Comparison of ENCODE assay signal across 12 cellular contexts in the genomic region with DNA sequence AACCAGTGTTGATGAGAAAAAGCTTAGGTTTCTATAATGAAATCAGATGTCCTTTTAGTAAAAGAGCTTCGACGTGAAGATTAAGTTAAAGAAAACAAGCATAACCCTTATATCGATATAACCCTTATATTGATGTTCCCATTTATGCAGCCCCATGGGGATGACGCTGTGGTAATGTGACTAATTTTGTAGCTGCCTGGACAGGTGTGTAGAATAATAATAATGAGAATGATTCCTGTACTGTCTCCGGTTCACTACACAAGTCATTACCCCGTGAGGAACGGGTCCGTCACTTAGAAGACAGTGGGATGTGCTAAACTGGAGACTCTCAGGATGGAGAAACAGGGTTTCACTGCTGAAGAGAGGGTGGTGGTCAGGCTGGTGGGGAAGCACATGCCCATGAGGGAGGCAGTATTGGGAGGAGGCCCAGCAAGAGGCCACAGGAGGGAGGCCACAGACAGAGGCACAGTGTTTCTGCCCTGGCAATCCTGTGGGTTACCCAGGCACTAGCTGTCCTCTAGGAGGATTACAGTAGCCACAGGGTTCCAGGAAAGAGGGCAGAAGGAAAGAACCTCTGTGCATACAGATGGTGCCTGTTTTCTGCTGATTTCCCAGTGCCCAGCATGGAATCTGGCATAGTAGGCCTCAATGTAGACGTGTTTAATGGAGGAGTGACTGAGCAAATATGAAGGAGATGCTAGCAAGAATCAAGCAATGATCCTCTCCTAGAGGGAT.
A peak's percentile ranks its signal among the peaks of the same experiment; 100 is the strongest.
DNase-seq lines count a peak whose midpoint lies in the region; ATAC-seq and TF ChIP-seq lines count a peak whose summit lies in the region.
"Had no signal": no experiment of that assay in that cellular context is flagged by ENCODE, and none has a peak within 500 bp of the region (broad histone marks: within the 10 kb centered on the region; RNA-seq: fewer than 3 reads in every experiment).

No MANE protein-coding gene starts in this region.

- no peaks in the 10 kb centered on the region for H3K36me3 ChIP-seq in esophagus muscularis mucosa
- H3K36me3 ChIP-seq: stomach had no signal

- peaks cover 0 to 5% (median 2%) of the 10 kb centered on the region in 4 donors for H3K9me3 ChIP-seq in esophagus muscularis mucosa
- H3K9me3 ChIP-seq: stomach had no signal

- H3K27ac ChIP-seq in esophagus muscularis mucosa (replicated peaks in 1 of 4), result peak overlapping the region in 3 of 4 donors; percentile 48 to 70 (median 66)

- no peak for TF ChIP-seq POLR2A in esophagus muscularis mucosa (IDR thresholded peaks at IDR 0.05; ENCODE audit: low read depth)

- peak; percentile 42 for DNase-seq in NCI-H1092 treated with DMSO at 0.1 percent for 48 hours (lab: John Stamatoyannopoulos, UW)
- DNase-seq in NCI-H1092 (lab: John Stamatoyannopoulos, UW), result no peak
- DNase-seq in NCI-H2171 (lab: John Stamatoyannopoulos, UW), result peak; percentile 33
- peak; percentile 90 for DNase-seq in esophagus muscularis mucosa (ENCODE audit: extremely low spot score)
- no peak for DNase-seq in sciatic nerve (ENCODE audit: low spot score)
- DNase-seq in GM10266 (ENCODE audit: extremely low spot score), result no peak
- DNase-seq in activated CD4-positive, CD25-positive, alpha-beta regulatory T cell (lab: John Stamatoyannopoulos, UW), result no peak
- DNase-seq: activated CD4-positive, alpha-beta T cell treated with anti-CD3 and anti-CD28 coated beads, Interleukin-2, amount 10 ng/mL, durations not matched to agents 7 days and 5 days; activated CD8-positive, alpha-beta memory T cell treated with anti-CD3 and anti-CD28 coated beads, Interleukin-2, amount 50 U/mL, for 4 hours; activated effector memory CD4-positive, alpha-beta T cell treated with Interleukin-2 at 50 U/mL for 16 hours; stomach had no signal

- H3K27me3 ChIP-seq in esophagus muscularis mucosa, result no peaks in the 10 kb centered on the region

- no peak overlapping the region for H3K4me3 ChIP-seq in esophagus muscularis mucosa
- H3K4me3 ChIP-seq: stomach had no signal

- 90% methylated on average over 9 of the region's 9 CpGs for WGBS in esophagus muscularis mucosa

- H3K4me1 ChIP-seq in esophagus muscularis mucosa, result peaks cover 13 to 31% (median 29%) of the 10 kb centered on the region in 4 donors

- TF ChIP-seq CTCF in esophagus muscularis mucosa (IDR thresholded peaks at IDR 0.05), result no peak
- TF ChIP-seq CTCF in GM10266 (IDR thresholded peaks at IDR 0.05; ENCODE audit: control insufficient read depth, insufficient read depth, low read depth, missing control alignments), result no peak

- TF ChIP-seq EP300 in esophagus muscularis mucosa (IDR thresholded peaks at IDR 0.05), result no peak

- ATAC-seq in sciatic nerve (peak; percentile 14), HG03280 (IDR thresholded peaks at IDR 0.05; ENCODE audit: unreplicated experiment) (no peak)

- intact Hi-C loops in esophagus muscularis mucosa (cut with DNase I) (no loop called here), sciatic nerve (cut with DNase I) (no loop called here)

Comparison
In these comparisons a context has a peak if more than half of its experiments do, and no peak if none do; other contexts are left out.
1. DNase-seq: peak in NCI-H1092 treated with DMSO at 0.1 percent for 48 hours (single experiment), NCI-H2171 (single experiment) and esophagus muscularis mucosa (single experiment); none in NCI-H1092 (single experiment), sciatic nerve (single experiment), GM10266 (single experiment) and activated CD4-positive, CD25-positive, alpha-beta regulatory T cell (0 of 4).